Comparison of ENCODE assay signal across 15 cellular contexts in the genomic region with DNA sequence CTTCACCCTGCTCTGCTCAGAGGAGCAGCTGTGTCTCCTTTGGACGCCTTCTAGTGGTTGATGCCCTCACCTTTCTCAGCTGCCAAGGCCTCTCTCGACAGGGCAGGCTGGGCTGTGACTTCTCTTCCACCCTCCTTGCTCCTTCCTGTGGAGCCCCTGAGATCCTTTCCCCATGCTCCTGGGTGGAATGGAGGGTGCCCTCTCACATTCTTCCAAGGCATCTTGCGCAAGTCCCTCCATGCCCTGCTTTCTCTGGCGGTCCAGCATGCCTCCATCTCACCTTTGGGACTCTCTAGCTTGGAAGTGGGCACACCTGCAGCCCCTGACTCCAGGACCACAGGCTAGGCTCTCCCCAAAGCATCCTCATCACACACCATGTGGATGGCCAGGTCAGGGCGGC.
DNase-seq lines count a peak whose midpoint lies in the region; ATAC-seq and TF ChIP-seq lines count a peak whose summit lies in the region.
"Had no signal": no experiment of that assay in that cellular context is flagged by ENCODE, and none has a peak within 500 bp of the region (broad histone marks: within the 10 kb centered on the region; RNA-seq: fewer than 3 reads in every experiment).

No MANE protein-coding gene starts in this region.

- DNase-seq in GM12864 (ENCODE audit: low read depth), result no peak
- no peak for DNase-seq in T-helper 17 cell
- DNase-seq in stimulated activated effector memory CD8-positive, alpha-beta T cell treated with anti-CD3 and anti-CD28 coated beads, Interleukin-12 subunit alpha, Interleukin-12 subunit beta, amount 100 ng/mL, for 72 hours (ENCODE audit: low spot score in 2 of 2), result no peak
- no peak for DNase-seq in activated naive CD4-positive, alpha-beta T cell treated with anti-CD3 and anti-CD28 coated beads for 36 hours
- no peak for DNase-seq in breast epithelium (ENCODE audit: low spot score in 2 of 2)
- DNase-seq: Caco-2; CD8-positive, alpha-beta T cell; DMS53; GF-D8; H9; KBM-7 had no signal

- no peaks in the 10 kb centered on the region for H3K9me3 Mint-ChIP-seq in stimulated activated effector memory CD8-positive, alpha-beta T cell treated with anti-CD3 and anti-CD28 coated beads, Interleukin-12 subunit alpha, Interleukin-12 subunit beta, amount 100 ng/mL, for 72 hours
- no peaks in the 10 kb centered on the region for H3K9me3 Mint-ChIP-seq in activated naive CD4-positive, alpha-beta T cell treated with anti-CD3 and anti-CD28 coated beads for 36 hours
- H3K9me3 Mint-ChIP-seq: CD14-positive monocyte; CD8-positive, alpha-beta T cell had no signal

- TF ChIP-seq POLR2A in breast epithelium (IDR thresholded peaks at IDR 0.05), result no peak

- no peak overlapping the region for H3K27ac ChIP-seq in breast epithelium

- H3K27me3 ChIP-seq in breast epithelium, result no peaks in the 10 kb centered on the region

- H3K4me3 ChIP-seq in GM12864 (ENCODE audit: low read depth, low read length) (no peak overlapping the region), breast epithelium (no peak overlapping the region)
- H3K4me3 ChIP-seq: GM23338 had no signal

- TF ChIP-seq CTCF in GM12864 (IDR thresholded peaks at IDR 0.05; ENCODE audit: low read depth, low read length, missing control alignments) (peak; percentile 36), GM12873 (IDR thresholded peaks at IDR 0.05; ENCODE audit: insufficient read depth, low read depth, low read length, missing control alignments) (peak; percentile 9), breast epithelium (IDR thresholded peaks at IDR 0.05) (no peak)

- H3K9me3 ChIP-seq in T-helper 17 cell (ENCODE audit: control insufficient read depth, low read length, poor library complexity, severe bottlenecking) (no peaks in the 10 kb centered on the region), breast epithelium (no peaks in the 10 kb centered on the region)
- H3K9me3 ChIP-seq: Caco-2 had no signal

- H3K4me1 ChIP-seq in breast epithelium, result no peaks in the 10 kb centered on the region
- H3K4me1 ChIP-seq: Caco-2 had no signal

- peak overlapping the region; percentile 87 for H3K27ac Mint-ChIP-seq in T-helper 17 cell
- peak overlapping the region; percentile 39 for H3K27ac Mint-ChIP-seq in stimulated activated effector memory CD8-positive, alpha-beta T cell treated with anti-CD3 and anti-CD28 coated beads, Interleukin-12 subunit alpha, Interleukin-12 subunit beta, amount 100 ng/mL, for 72 hours
- no peak overlapping the region for H3K27ac Mint-ChIP-seq in activated naive CD4-positive, alpha-beta T cell treated with anti-CD3 and anti-CD28 coated beads for 36 hours
- H3K27ac Mint-ChIP-seq: GM23338, H9 had no signal

- H3K36me3 ChIP-seq in breast epithelium, result no peaks in the 10 kb centered on the region

- peaks cover 54% of the 10 kb centered on the region for H3K4me1 Mint-ChIP-seq in T-helper 17 cell
- H3K4me1 Mint-ChIP-seq in stimulated activated effector memory CD8-positive, alpha-beta T cell treated with anti-CD3 and anti-CD28 coated beads, Interleukin-12 subunit alpha, Interleukin-12 subunit beta, amount 100 ng/mL, for 72 hours, result peaks cover 66% of the 10 kb centered on the region
- H3K4me1 Mint-ChIP-seq in activated naive CD4-positive, alpha-beta T cell treated with anti-CD3 and anti-CD28 coated beads for 36 hours (ENCODE audit: low read depth), result peaks cover 21% of the 10 kb centered on the region

- intact Hi-C loops in activated naive CD4-positive, alpha-beta T cell treated with anti-CD3 and anti-CD28 coated beads for 36 hours (cut with micrococcal nuclease), result no loop called here
- intact Hi-C loops in breast epithelium (cut with DNase I; ENCODE audit: low total_unique reads), result no loop called here

- no peak overlapping the region for H3K4me3 Mint-ChIP-seq in T-helper 17 cell
- H3K4me3 Mint-ChIP-seq in stimulated activated effector memory CD8-positive, alpha-beta T cell treated with anti-CD3 and anti-CD28 coated beads, Interleukin-12 subunit alpha, Interleukin-12 subunit beta, amount 100 ng/mL, for 72 hours, result no peak overlapping the region
- no peak overlapping the region for H3K4me3 Mint-ChIP-seq in activated naive CD4-positive, alpha-beta T cell treated with anti-CD3 and anti-CD28 coated beads for 36 hours
- H3K4me3 Mint-ChIP-seq: CD14-positive monocyte; CD8-positive, alpha-beta T cell; GM23338; H9 had no signal

- H3K27me3 Mint-ChIP-seq in T-helper 17 cell, result no peaks in the 10 kb centered on the region
- H3K27me3 Mint-ChIP-seq in activated naive CD4-positive, alpha-beta T cell treated with anti-CD3 and anti-CD28 coated beads for 36 hours (ENCODE audit: low read depth), result no peaks in the 10 kb centered on the region

- H3K36me3 Mint-ChIP-seq in T-helper 17 cell (ENCODE audit: low read depth), result peaks cover 15% of the 10 kb centered on the region
- peaks cover 43% of the 10 kb centered on the region for H3K36me3 Mint-ChIP-seq in stimulated activated effector memory CD8-positive, alpha-beta T cell treated with anti-CD3 and anti-CD28 coated beads, Interleukin-12 subunit alpha, Interleukin-12 subunit beta, amount 100 ng/mL, for 72 hours
- H3K36me3 Mint-ChIP-seq in activated naive CD4-positive, alpha-beta T cell treated with anti-CD3 and anti-CD28 coated beads for 36 hours (ENCODE audit: low read depth), result peaks cover 1% of the 10 kb centered on the region

- ATAC-seq in T-helper 17 cell (no peak), HG03280 (IDR thresholded peaks at IDR 0.05; ENCODE audit: unreplicated experiment) (no peak)
- no peak for ATAC-seq in stimulated activated effector memory CD8-positive, alpha-beta T cell treated with anti-CD3 and anti-CD28 coated beads, Interleukin-12 subunit alpha, Interleukin-12 subunit beta, amount 100 ng/mL, for 72 hours
- ATAC-seq: CD8-positive, alpha-beta T cell; GM23338 had no signal

- CTCF ChIA-PET in activated naive CD4-positive, alpha-beta T cell treated with anti-CD3 and anti-CD28 coated beads for 36 hours (lab: Charles Lee), result interaction anchor here (1.1 to 2.7 kb wide), 4 partner anchors 11 to 382 kb away, joined by 3 to 14 read pairs (median 6); no protein-coding TSS in a partner anchor

Comparison
In these comparisons a context has a peak if more than half of its experiments do, and no peak if none do; other contexts are left out.
1. CTCF ChIP-seq: peak in GM12864 (single experiment) and GM12873 (single experiment); none in breast epithelium (0 of 3).